ENCODE assay signal across 1 cellular context in genomic region chr10:71229726-71230655, GRCh38.
TF ChIP-seq lines count a peak whose summit lies in the region.

No MANE protein-coding gene starts in this region.

TF ChIP-seq in HEK293, 187 proteins besides CTCF, POLR2A, EP300 and RAD21 (continued from another document):
- TF ChIP-seq PRDM2 (tag by site-specific recombination; IDR thresholded peaks at IDR 0.05; ENCODE audit: borderline replicate concordance) (no peak), ZIC2 (tag by site-specific recombination; IDR thresholded peaks at IDR 0.05) (no peak), ZNF114 (tag by site-specific recombination; IDR thresholded peaks at IDR 0.05) (no peak), TCF7L2 (IDR thresholded peaks at IDR 0.05; ENCODE audit: borderline replicate concordance, low read depth, low read length) (no peak), SP7 (tag by site-specific recombination; IDR thresholded peaks at IDR 0.05) (0 out of 2 replicates have a peak, but pooled peaks have one; percentile 16), GFI1B (tag by site-specific recombination; IDR thresholded peaks at IDR 0.05) (no peak), HOXD13 (CRISPR knock-in tag; IDR thresholded peaks at IDR 0.05; ENCODE audit: borderline replicate concordance) (no peak), ZNF354C (tag by site-specific recombination; IDR thresholded peaks at IDR 0.05; ENCODE audit: borderline replicate concordance, low read depth) (no peak), YY1 (tag by site-specific recombination; IDR thresholded peaks at IDR 0.05) (no peak), ZBTB48 (tag by site-specific recombination; IDR thresholded peaks at IDR 0.05) (no peak), ZBTB1 (tag by site-specific recombination; IDR thresholded peaks at IDR 0.05) (no peak)
